18 cellular contexts compared by ENCODE assay signal in the genomic region with DNA sequence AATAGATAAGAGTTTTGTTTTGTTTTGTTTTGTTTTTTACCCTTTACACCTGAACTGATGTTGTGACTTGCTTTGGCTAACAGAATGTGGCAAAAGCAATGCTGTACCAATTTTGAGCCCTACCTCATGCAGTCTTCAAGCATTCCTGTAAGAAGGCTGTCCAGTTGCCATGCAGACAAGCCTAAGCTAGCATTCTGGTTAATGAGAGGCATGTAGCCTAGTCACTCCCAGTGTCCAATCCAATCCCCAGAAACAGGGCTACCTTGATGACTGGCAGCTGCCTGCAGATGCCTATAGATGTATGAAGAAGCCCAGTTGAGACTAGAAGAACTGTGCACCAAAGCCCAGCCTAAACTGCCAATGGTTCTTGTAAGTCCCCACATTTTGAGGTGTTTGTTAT. TPM values are rescaled to one million over a fixed set of nuclear protein-coding genes. Genes with fewer than 3 reads are reported as not detected.
A peak's percentile ranks its signal among the peaks of the same experiment; 100 is the strongest.
DNase-seq lines count a peak whose midpoint lies in the region; ATAC-seq and TF ChIP-seq lines count a peak whose summit lies in the region.
"Had no signal": no experiment of that assay in that cellular context is flagged by ENCODE, and none has a peak within 500 bp of the region (broad histone marks: within the 10 kb centered on the region; RNA-seq: fewer than 3 reads in every experiment).

No MANE protein-coding gene starts in this region.

- no peaks in the 10 kb centered on the region for H3K36me3 ChIP-seq in RWPE2 (ENCODE audit: low read depth)
- H3K36me3 ChIP-seq: BE2C, HAP-1 had no signal

- no peak overlapping the region for H3K27ac Mint-ChIP-seq in immature natural killer cell
- H3K27ac Mint-ChIP-seq: CD4-positive, CD25-positive, alpha-beta regulatory T cell; CD8-positive, alpha-beta memory T cell had no signal

- H3K27ac ChIP-seq in RWPE2 (ENCODE audit: poor library complexity, severe bottlenecking): no peak overlapping the region

- peaks cover under 1% of the 10 kb centered on the region for H3K4me1 ChIP-seq in RWPE2 (ENCODE audit: insufficient read depth, poor library complexity, severe bottlenecking)
- H3K4me1 ChIP-seq: HAP-1 had no signal

- TF ChIP-seq CTCF in RWPE2 (IDR thresholded peaks at IDR 0.05; ENCODE audit: poor library complexity, severe bottlenecking) (no peak), epithelial cell of esophagus (IDR thresholded peaks at IDR 0.05; ENCODE audit: insufficient read depth, low read depth, low read length, missing control alignments) (no peak)

- H3K27me3 Mint-ChIP-seq in immature natural killer cell (ENCODE audit: low read depth in 3 of 3): peaks cover 4 to 20% (median 11%) of the 10 kb centered on the region in 3 donors

- no peaks in the 10 kb centered on the region for H3K27me3 ChIP-seq in RWPE2 (ENCODE audit: insufficient read depth, poor library complexity, severe bottlenecking)
- H3K27me3 ChIP-seq: BE2C had no signal

- peak; percentile 22 for DNase-seq in NCI-H82 (lab: John Stamatoyannopoulos, UW)
- DNase-seq in NCI-H82 treated with DMSO at 0.1 percent for 48 hours (lab: John Stamatoyannopoulos, UW; ENCODE audit: unreplicated experiment): no peak
- DNase-seq in RWPE2 (ENCODE audit: low spot score): no peak
- peak; percentile 73 for DNase-seq in epithelial cell of esophagus (ENCODE audit: low read depth)
- no peak for DNase-seq in immature natural killer cell
- no peak for DNase-seq in activated gamma-delta T cell treated with Interleukin-2 at 50 U/mL for 16 hours
- DNase-seq: ACHN; BE2C; C1 segment of cervical spinal cord; CD4-positive, CD25-positive, alpha-beta regulatory T cell; CD8-positive, alpha-beta memory T cell; COR-L47; DMS153; DND-41; EL had no signal

- H3K36me3 Mint-ChIP-seq in immature natural killer cell: peaks cover 0 to 3% (median 0%) of the 10 kb centered on the region in 3 donors
- H3K36me3 Mint-ChIP-seq: CD4-positive, CD25-positive, alpha-beta regulatory T cell; CD8-positive, alpha-beta memory T cell had no signal

- H3K4me3 ChIP-seq in RWPE2 (ENCODE audit: severe bottlenecking) (no peak overlapping the region), epithelial cell of esophagus (ENCODE audit: low read length) (no peak overlapping the region)
- H3K4me3 ChIP-seq: GM12878, HAP-1 had no signal

- no peaks in the 10 kb centered on the region for H3K4me1 Mint-ChIP-seq in immature natural killer cell
- H3K4me1 Mint-ChIP-seq: CD4-positive, CD25-positive, alpha-beta regulatory T cell; CD8-positive, alpha-beta memory T cell had no signal

- ATAC-seq in RWPE2 (ENCODE audit: low read depth) (peak; percentile 72), HG03439 (IDR thresholded peaks at IDR 0.05; ENCODE audit: unreplicated experiment) (no peak)
- ATAC-seq: GM12878 had no signal

- no peaks in the 10 kb centered on the region for H3K9me3 Mint-ChIP-seq in immature natural killer cell
- H3K9me3 Mint-ChIP-seq: CD8-positive, alpha-beta memory T cell had no signal

- no peak overlapping the region for H3K4me3 Mint-ChIP-seq in immature natural killer cell
- H3K4me3 Mint-ChIP-seq: CD4-positive, CD25-positive, alpha-beta regulatory T cell; CD8-positive, alpha-beta memory T cell had no signal

- no peaks in the 10 kb centered on the region for H3K9me3 ChIP-seq in RWPE2 (ENCODE audit: severe bottlenecking)
- H3K9me3 ChIP-seq: BE2C, HAP-1 had no signal

RNA-seq across cellular contexts. Expression of gene EFNA5, which starts 9.4 kb away (rescaled TPM):
- polyA plus RNA-seq in immature natural killer cell: 1 to 10 TPM in 2 of 3 donors, under 1 TPM in 1; 0.73 to 2.6 (median 1.7) TPM

Comparison
In these comparisons a context has a peak if more than half of its experiments do, and no peak if none do; other contexts are left out.
1. DNase-seq: peak in NCI-H82 (single experiment) and epithelial cell of esophagus (single experiment); none in NCI-H82 treated with DMSO at 0.1 percent for 48 hours (single experiment), RWPE2 (single experiment), immature natural killer cell (0 of 3) and activated gamma-delta T cell treated with Interleukin-2 at 50 U/mL for 16 hours (single experiment).